10 cellular contexts compared by ENCODE assay signal in the genomic region with DNA sequence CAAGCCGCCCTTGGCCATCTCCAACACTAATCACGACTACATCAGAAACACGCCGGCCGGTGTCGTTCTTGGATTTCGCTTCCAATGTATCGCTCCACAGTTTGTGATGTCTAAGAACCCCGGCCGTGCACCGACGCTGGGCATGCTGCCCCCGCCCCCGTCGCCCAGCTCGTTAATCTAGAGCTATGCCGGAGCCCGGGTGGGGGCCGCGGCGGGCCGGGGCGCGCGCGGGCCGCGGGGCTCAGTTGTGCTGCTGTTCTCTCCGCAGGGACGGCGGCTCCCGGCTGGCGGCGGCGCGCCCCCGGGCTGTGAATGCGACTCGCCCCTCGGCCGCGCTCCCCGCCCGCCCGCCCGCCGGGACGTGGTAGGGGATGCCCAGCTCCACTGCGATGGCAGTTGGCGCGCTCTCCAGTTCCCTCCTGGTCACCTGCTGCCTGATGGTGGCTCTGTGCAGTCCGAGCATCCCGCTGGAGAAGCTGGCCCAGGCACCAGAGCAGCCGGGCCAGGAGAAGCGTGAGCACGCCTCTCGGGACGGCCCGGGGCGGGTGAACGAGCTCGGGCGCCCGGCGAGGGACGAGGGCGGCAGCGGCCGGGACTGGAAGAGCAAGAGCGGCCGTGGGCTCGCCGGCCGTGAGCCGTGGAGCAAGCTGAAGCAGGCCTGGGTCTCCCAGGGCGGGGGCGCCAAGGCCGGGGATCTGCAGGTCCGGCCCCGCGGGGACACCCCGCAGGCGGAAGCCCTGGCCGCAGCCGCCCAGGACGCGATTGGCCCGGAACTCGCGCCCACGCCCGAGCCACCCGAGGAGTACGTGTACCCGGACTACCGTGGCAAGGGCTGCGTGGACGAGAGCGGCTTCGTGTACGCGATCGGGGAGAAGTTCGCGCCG. TPM values are rescaled to one million over a fixed set of nuclear protein-coding genes. Genes with fewer than 3 reads are reported as not detected.
DNase-seq lines count a peak whose midpoint lies in the region; FAIRE-seq and TF ChIP-seq lines count a peak whose summit lies in the region.
"Had no signal": no experiment of that assay in that cellular context is flagged by ENCODE, and none has a peak within 500 bp of the region (broad histone marks: within the 10 kb centered on the region; RNA-seq: fewer than 3 reads in every experiment).

No MANE protein-coding gene starts in this region.

- no peak for TF ChIP-seq CTCF in MM.1S (IDR thresholded peaks at IDR 0.05; ENCODE audit: low read length)
- no peak for TF ChIP-seq CTCF in left ventricle myocardium inferior (IDR thresholded peaks at IDR 0.05; ENCODE audit: borderline replicate concordance)
- TF ChIP-seq CTCF in osteoblast (IDR thresholded peaks at IDR 0.05; ENCODE audit: extremely low read depth, low read depth, low read length): no peak

- no peaks in the 10 kb centered on the region for H3F3A ChIP-seq in MM.1S (ENCODE audit: insufficient read depth, low read length)

- no peak for DNase-seq in MM.1S
- DNase-seq in left ventricle myocardium inferior: no peak
- peak; percentile 73 for DNase-seq in osteoblast (ENCODE audit: insufficient read length, low spot score, missing footprints)
- DNase-seq in COLO829 (ENCODE audit: low spot score): no peak
- DNase-seq in RCC 7860 (ENCODE audit: low spot score): no peak
- DNase-seq in midbrain (lab: John Stamatoyannopoulos, UW): no peak
- DNase-seq in NCI-H446 (lab: John Stamatoyannopoulos, UW): no peak
- DNase-seq: CD8-positive, alpha-beta T cell had no signal

- peak overlapping the region; percentile 100 for H3K4me2 ChIP-seq in BLaER1
- H3K4me2 ChIP-seq in MM.1S (ENCODE audit: low read depth, low read length): peak overlapping the region; percentile 59
- H3K4me2 ChIP-seq in osteoblast (ENCODE audit: insufficient read depth, low read length): no peak overlapping the region

- peaks cover 45% of the 10 kb centered on the region for H4K20me1 ChIP-seq in BLaER1
- H4K20me1 ChIP-seq in MM.1S (ENCODE audit: insufficient read depth, low read length): no peaks in the 10 kb centered on the region
- no peaks in the 10 kb centered on the region for H4K20me1 ChIP-seq in osteoblast (ENCODE audit: insufficient read depth, low read length)

- H3K9me3 ChIP-seq in BLaER1 (no peaks in the 10 kb centered on the region), MM.1S (replicated peaks; ENCODE audit: insufficient read depth, low read length) (no peaks in the 10 kb centered on the region), left ventricle myocardium inferior (replicated peaks) (no peaks in the 10 kb centered on the region), osteoblast (ENCODE audit: low read depth, low read length) (no peaks in the 10 kb centered on the region)

- peak overlapping the region; percentile 44 for H2AFZ ChIP-seq in MM.1S (ENCODE audit: low read length)
- H2AFZ ChIP-seq in osteoblast (ENCODE audit: low read length): no peak overlapping the region

- no peaks in the 10 kb centered on the region for H3K9me2 ChIP-seq in MM.1S (replicated peaks; ENCODE audit: insufficient read depth, low read length)

- H3K79me2 ChIP-seq in MM.1S (ENCODE audit: low read length) (no peaks in the 10 kb centered on the region), osteoblast (ENCODE audit: insufficient read depth, low read length) (no peaks in the 10 kb centered on the region)

- no peak overlapping the region for H3K27ac ChIP-seq in BLaER1
- H3K27ac ChIP-seq in MM.1S (ENCODE audit: low read length): no peak overlapping the region
- peak overlapping the region; percentile 93 for H3K27ac ChIP-seq in left ventricle myocardium inferior (replicated peaks)
- no peak overlapping the region for H3K27ac ChIP-seq in osteoblast (ENCODE audit: low read depth, low read length)
- H3K27ac ChIP-seq: VCaP had no signal

- no peak for FAIRE-seq in RCC 7860 (lab: Jason Lieb, UNC)

- H3K27me3 ChIP-seq in BLaER1: peaks cover 85% of the 10 kb centered on the region
- H3K27me3 ChIP-seq in MM.1S (replicated peaks; ENCODE audit: insufficient read depth, low read length): no peaks in the 10 kb centered on the region
- peaks cover 56% of the 10 kb centered on the region for H3K27me3 ChIP-seq in left ventricle myocardium inferior (ENCODE audit: low read depth)
- H3K27me3 ChIP-seq in osteoblast (ENCODE audit: insufficient read depth, low read length): peaks cover 15% of the 10 kb centered on the region

- H3K9ac ChIP-seq in BLaER1: no peak overlapping the region
- no peak overlapping the region for H3K9ac ChIP-seq in MM.1S (ENCODE audit: low read length)

- H3K4me1 ChIP-seq in BLaER1: peaks cover 34% of the 10 kb centered on the region
- no peaks in the 10 kb centered on the region for H3K4me1 ChIP-seq in MM.1S (ENCODE audit: low read length)
- H3K4me1 ChIP-seq in left ventricle myocardium inferior: peaks cover 74% of the 10 kb centered on the region
- H3K4me1 ChIP-seq in osteoblast (ENCODE audit: insufficient read depth, low read length): no peaks in the 10 kb centered on the region

- H3K36me3 ChIP-seq in BLaER1: no peaks in the 10 kb centered on the region
- H3K36me3 ChIP-seq in MM.1S (replicated peaks; ENCODE audit: insufficient read depth, low read length): no peaks in the 10 kb centered on the region
- H3K36me3 ChIP-seq in left ventricle myocardium inferior: no peaks in the 10 kb centered on the region
- H3K36me3 ChIP-seq in osteoblast (ENCODE audit: insufficient read depth, low read length): no peaks in the 10 kb centered on the region

- H3K4me3 ChIP-seq in BLaER1: peak overlapping the region; percentile 70
- peak overlapping the region; percentile 50 for H3K4me3 ChIP-seq in MM.1S (ENCODE audit: low read length)
- peak overlapping the region; percentile 76 for H3K4me3 ChIP-seq in left ventricle myocardium inferior
- no peak overlapping the region for H3K4me3 ChIP-seq in osteoblast (ENCODE audit: insufficient read depth, low read length)

- intact Hi-C loops in left ventricle myocardium inferior (cut with micrococcal nuclease): no loop called here

RNA-seq across cellular contexts. Expression of gene VWC2, which starts 1.9 kb away (rescaled TPM):
- total RNA-seq in left ventricle myocardium inferior (7.9 TPM), osteoblast (not detected in 2 replicates)
- total RNA-seq: CD8-positive, alpha-beta T cell had no signal
